ENCODE assay signal across 13 cellular contexts in genomic region chr1:93567255-93567918, GRCh38.
DNase-seq lines count a peak whose midpoint lies in the region; ATAC-seq, FAIRE-seq and TF ChIP-seq lines count a peak whose summit lies in the region.
"Had no signal": no experiment of that assay in that cellular context is flagged by ENCODE, and none has a peak within 500 bp of the region (broad histone marks: within the 10 kb centered on the region; RNA-seq: fewer than 3 reads in every experiment).

No MANE protein-coding gene starts in this region.

- peaks cover 14 to 61% (median 36%) of the 10 kb centered on the region in 3 experiments for H3K36me3 Mint-ChIP-seq in H9 (ENCODE audit: insufficient read depth in 1 of 3, low read depth in 3 of 3)

- no peak overlapping the region for H2AK5ac ChIP-seq in H9 (ENCODE audit: insufficient read length, low read length)

- no peak overlapping the region; a peak in 1 of 5 replicates for H3K4me3 Mint-ChIP-seq in H9
- H3K4me3 Mint-ChIP-seq: activated CD8-positive, alpha-beta T cell treated with anti-CD3 and anti-CD28 coated beads for 36 hours had no signal

- H3K18ac ChIP-seq in H9 (ENCODE audit: insufficient read length, low read depth, low read length) = no peak overlapping the region

- no peak overlapping the region for H3K4ac ChIP-seq in H9 (ENCODE audit: low read depth, low read length)

- H3K56ac ChIP-seq in H9 (ENCODE audit: insufficient read length, low read depth, low read length) = no peak overlapping the region

- H3K4me3 ChIP-seq in adipocyte (ENCODE audit: low read length) = no peak overlapping the region
- no peak overlapping the region for H3K4me3 ChIP-seq in heart left ventricle
- H3K4me3 ChIP-seq in skeletal muscle cell (ENCODE audit: low read depth, low read length) = no peak overlapping the region
- H3K4me3 ChIP-seq: tibial artery had no signal

- ATAC-seq in heart left ventricle (peak; percentile 62 to 85 (median 76)), GM21367 (IDR thresholded peaks at IDR 0.05; ENCODE audit: unreplicated experiment) (no peak)
- ATAC-seq: activated CD8-positive, alpha-beta T cell treated with anti-CD3 and anti-CD28 coated beads for 36 hours had no signal

- peak overlapping the region in 2 of 3 experiments; percentile 77 to 78; a peak in 4 of 7 replicates for H3K27ac Mint-ChIP-seq in H9
- H3K27ac Mint-ChIP-seq: activated CD8-positive, alpha-beta T cell treated with anti-CD3 and anti-CD28 coated beads for 36 hours had no signal

- H2BK5ac ChIP-seq in H9 (ENCODE audit: insufficient read length, low read length) = no peak overlapping the region

- peaks cover 85% of the 10 kb centered on the region for H3K36me3 ChIP-seq in adipocyte (ENCODE audit: control insufficient read depth, insufficient read depth, low read length, severe bottlenecking)
- peaks cover 0 to 99% (median 45%) of the 10 kb centered on the region in 9 donors for H3K36me3 ChIP-seq in heart left ventricle

- no peaks in the 10 kb centered on the region for H4K20me1 ChIP-seq in H9 (ENCODE audit: control insufficient read depth, insufficient read depth, insufficient read length)

- H3K14ac ChIP-seq in H9 (ENCODE audit: insufficient read depth, low read length) = no peak overlapping the region

- no peaks in the 10 kb centered on the region for H3K27me3 Mint-ChIP-seq in H9 (ENCODE audit: low read depth)
- H3K27me3 Mint-ChIP-seq: activated CD8-positive, alpha-beta T cell treated with anti-CD3 and anti-CD28 coated beads for 36 hours had no signal

- no peak overlapping the region for H2BK120ac ChIP-seq in H9 (ENCODE audit: low read depth, low read length, poor library complexity, severe bottlenecking)

- no peak for DNase-seq in H9
- DNase-seq in adipocyte (ENCODE audit: low read depth) = peak; percentile 70
- DNase-seq in heart left ventricle = peak in 1 of 5 donors; percentile 74
- DNase-seq in skeletal muscle cell (ENCODE audit: low read depth) = peak; percentile 69
- DNase-seq in NCI-H187 (lab: John Stamatoyannopoulos, UW) = no peak
- no peak for DNase-seq in NCI-H187 treated with DMSO at 0.1 percent for 48 hours (lab: John Stamatoyannopoulos, UW)
- no peak for DNase-seq in GM12891 (ENCODE audit: insufficient read length, low spot score)
- DNase-seq: activated CD8-positive, alpha-beta T cell treated with anti-CD3 and anti-CD28 coated beads for 36 hours; effector memory CD4-positive, alpha-beta T cell; NCI-H446 treated with DMSO at 0.1 percent for 48 hours; tibial artery had no signal

- H3T11ph ChIP-seq in H9 (ENCODE audit: low read length) = no peak overlapping the region

- WGBS in H9 (ENCODE audit: extremely low coverage, insufficient read length, low lambda C conversion rate) = no CpG with 5 or more reads among the region's 15 CpGs
- 77 to 83% (median 78%) methylated on average over 14 to 15 of the region's 15 CpGs for WGBS in heart left ventricle, 4 donors

- no peak overlapping the region for H4K91ac ChIP-seq in H9 (ENCODE audit: insufficient read length, low read depth, low read length)

- H2BK20ac ChIP-seq in H9 (ENCODE audit: low read depth, low read length, poor library complexity, severe bottlenecking) = no peak overlapping the region

- no peak overlapping the region for H2BK15ac ChIP-seq in H9 (ENCODE audit: low read depth, low read length)

- no peak overlapping the region for H4K5ac ChIP-seq in H9 (ENCODE audit: insufficient read length, low read depth, low read length)

- no peaks in the 10 kb centered on the region for H3K9me3 ChIP-seq in H9 (ENCODE audit: control insufficient read depth, low read depth, low read length)
- no peaks in the 10 kb centered on the region for H3K9me3 ChIP-seq in adipocyte (ENCODE audit: control insufficient read depth, low read length)
- H3K9me3 ChIP-seq in heart left ventricle = no peaks in the 10 kb centered on the region
- H3K9me3 ChIP-seq: tibial artery had no signal

- no peak for TF ChIP-seq POLR2A in heart left ventricle (IDR thresholded peaks at IDR 0.05)
- no peak for TF ChIP-seq POLR2A in GM12891 (IDR thresholded peaks at IDR 0.05; ENCODE audit: low read depth, low read length)

- no peak overlapping the region for H2AFZ ChIP-seq in H9 (ENCODE audit: low read length)
- H2AFZ ChIP-seq: parathyroid adenoma had no signal

- intact Hi-C loops in heart left ventricle (cut with DNase I) = loop anchor here in 4 of 10 donors (5.0 to 10.0 kb wide), 3 partner anchors 50 to 123 kb away; partner anchors contain the start of gene FNBP1L (in 4 of the 4)

- no peaks in the 10 kb centered on the region for H3K9me3 Mint-ChIP-seq in H9
- H3K9me3 Mint-ChIP-seq: activated CD8-positive, alpha-beta T cell treated with anti-CD3 and anti-CD28 coated beads for 36 hours had no signal

- H3K79me2 ChIP-seq in H9 (ENCODE audit: insufficient read depth, low read length) = no peaks in the 10 kb centered on the region
- H3K79me2 ChIP-seq: parathyroid adenoma had no signal

- H3K27me3 ChIP-seq in H9 (ENCODE audit: insufficient read depth, low read length) (no peaks in the 10 kb centered on the region), adipocyte (replicated peaks; ENCODE audit: control insufficient read depth, insufficient read depth, low read length) (no peaks in the 10 kb centered on the region), heart left ventricle (no peaks in the 10 kb centered on the region)
- H3K27me3 ChIP-seq: tibial artery had no signal

- H3K9ac ChIP-seq in H9 (ENCODE audit: extremely low read depth, insufficient read length, low read length) (no peak overlapping the region), adipocyte (ENCODE audit: low read length) (no peak overlapping the region)
- H3K9ac ChIP-seq: parathyroid adenoma had no signal

- no peak overlapping the region for H3K27ac ChIP-seq in H9 (ENCODE audit: insufficient read length, low read depth, low read length)
- H3K27ac ChIP-seq in heart left ventricle = peak overlapping the region in 10 of 12 donors; percentile 24 to 76 (median 56)
- H3K27ac ChIP-seq: parathyroid adenoma, tibial artery had no signal

- no peaks in the 10 kb centered on the region for H3K23me2 ChIP-seq in H9 (ENCODE audit: insufficient read length, low read depth, low read length, poor library complexity, severe bottlenecking)

- peaks cover 7 to 11% of the 10 kb centered on the region in 2 experiments for H3K4me1 Mint-ChIP-seq in H9

- H3K23ac ChIP-seq in H9 (ENCODE audit: insufficient read length, low read depth, low read length) = no peak overlapping the region

- H3K4me1 ChIP-seq in H9 (ENCODE audit: insufficient read depth, low read length) = peaks cover 4% of the 10 kb centered on the region; the same call in 1 of the 2 replicates
- peaks cover 24% of the 10 kb centered on the region for H3K4me1 ChIP-seq in adipocyte (ENCODE audit: control insufficient read depth, insufficient read depth, low read length)
- H3K4me1 ChIP-seq in heart left ventricle = peaks cover 8 to 28% (median 16%) of the 10 kb centered on the region in 12 donors
- H3K4me1 ChIP-seq: parathyroid adenoma had no signal

- H3K79me1 ChIP-seq in H9 (ENCODE audit: insufficient read depth, low read depth, low read length, poor library complexity, severe bottlenecking) = no peaks in the 10 kb centered on the region

- H2BK12ac ChIP-seq in H9 (ENCODE audit: insufficient read length, low read depth, low read length) = no peak overlapping the region

- TF ChIP-seq CTCF in H9 (conservative IDR thresholded peaks at IDR 0.05) (no peak), heart left ventricle (IDR thresholded peaks at IDR 0.05) (no peak)

- FAIRE-seq in GM12891 (lab: Jason Lieb, UNC) = no peak

- no peak overlapping the region for H3K4me2 ChIP-seq in H9 (ENCODE audit: insufficient read depth, insufficient read length, low read length)

- no peak overlapping the region for H4K8ac ChIP-seq in H9 (replicated peaks; ENCODE audit: insufficient read length, low read depth, low read length)

TF ChIP-seq in GM12891, 5 proteins besides CTCF, POLR2A, EP300 and RAD21:
- no peak for TF ChIP-seq TAF1 (IDR thresholded peaks at IDR 0.05; ENCODE audit: low read depth, low read length)

Comparison
In these comparisons a context has a peak if more than half of its experiments do, and no peak if none do; other contexts are left out.
1. DNase-seq: peak in adipocyte (single experiment) and skeletal muscle cell (single experiment); none in H9 (single experiment), NCI-H187 (0 of 2), NCI-H187 treated with DMSO at 0.1 percent for 48 hours (single experiment) and GM12891 (single experiment).